ENCODE assay signal across 31 cellular contexts in genomic region chr13:44860427-44860826, GRCh38.
"Had no signal": no experiment of that assay in that cellular context is flagged by ENCODE, and none has a peak within 500 bp of the region (broad histone marks: within the 10 kb centered on the region; RNA-seq: fewer than 3 reads in every experiment).

No MANE protein-coding gene starts in this region.

- H3K36me3 ChIP-seq: brain microvascular endothelial cell, esophagus squamous epithelium, gastroesophageal sphincter, WERI-Rb-1 had no signal

- H3K36me3 Mint-ChIP-seq: activated naive CD8-positive, alpha-beta T cell had no signal

- ATAC-seq: activated CD4-positive, CD25-positive, alpha-beta regulatory T cell treated with anti-CD3 and anti-CD28 coated beads, Interleukin-2, amount 50 U/mL, for 24 hours; activated CD8-positive, alpha-beta T cell treated with anti-CD3 and anti-CD28 coated beads for 36 hours; activated T-cell treated with anti-CD3 and anti-CD28 coated beads, Interleukin-2, amount 50 U/mL, for 4 hours; activated T-helper 17 cell treated with anti-CD3 and anti-CD28 coated beads, Interleukin-2, amount 50 U/mL, for 72 hours; gastroesophageal sphincter; T-helper 17 cell had no signal

- H3K4me3 Mint-ChIP-seq: activated B cell treated with CpG ODN at 0.5 μM for 24 hours; activated CD8-positive, alpha-beta T cell treated with anti-CD3 and anti-CD28 coated beads for 36 hours; activated naive CD8-positive, alpha-beta T cell; activated T-cell treated with anti-CD3 and anti-CD28 coated beads, Interleukin-2, amount 50 U/mL, for 4 hours; activated T-helper 17 cell treated with anti-CD3 and anti-CD28 coated beads, Interleukin-2, amount 50 U/mL, for 72 hours; central memory CD8-positive, alpha-beta T cell; dendritic cell treated with granulocyte-macrophage colony-stimulating factor and Interleukin-4, amounts not matched to agents 40 ng/mL and 50 ng/mL, for 4 days; endodermal cell; T-helper 17 cell; T-helper 2 cell treated with Interferon-gamma antibody and Interleukin-4, amounts not matched to agents 5 μg/mL and 100 μg/mL, for 36 hours had no signal

- H3K4me3 ChIP-seq: coronary artery, dorsolateral prefrontal cortex, esophagus squamous epithelium, gastroesophageal sphincter had no signal

- H3K27me3 ChIP-seq: brain microvascular endothelial cell, dorsolateral prefrontal cortex, esophagus squamous epithelium, gastroesophageal sphincter had no signal

- H3K9me3 ChIP-seq: esophagus squamous epithelium, gastroesophageal sphincter had no signal

- H3K9me3 Mint-ChIP-seq: activated B cell treated with CpG ODN at 0.5 μM for 24 hours; activated CD8-positive, alpha-beta T cell treated with anti-CD3 and anti-CD28 coated beads for 36 hours; activated T-cell treated with anti-CD3 and anti-CD28 coated beads, Interleukin-2, amount 50 U/mL, for 4 hours; activated T-helper 17 cell treated with anti-CD3 and anti-CD28 coated beads, Interleukin-2, amount 50 U/mL, for 72 hours; central memory CD8-positive, alpha-beta T cell; dendritic cell treated with granulocyte-macrophage colony-stimulating factor and Interleukin-4, amounts not matched to agents 40 ng/mL and 50 ng/mL, for 4 days; endodermal cell; T-helper 2 cell treated with Interferon-gamma antibody and Interleukin-4, amounts not matched to agents 5 μg/mL and 100 μg/mL, for 36 hours had no signal

- H3K27ac ChIP-seq: brain microvascular endothelial cell, coronary artery, dorsolateral prefrontal cortex, gastroesophageal sphincter, WERI-Rb-1 had no signal

- H3K27ac Mint-ChIP-seq: activated B cell treated with CpG ODN at 0.5 μM for 24 hours; activated CD8-positive, alpha-beta T cell treated with anti-CD3 and anti-CD28 coated beads for 36 hours; activated naive CD8-positive, alpha-beta T cell; activated T-helper 17 cell treated with anti-CD3 and anti-CD28 coated beads, Interleukin-2, amount 50 U/mL, for 72 hours; dendritic cell treated with granulocyte-macrophage colony-stimulating factor and Interleukin-4, amounts not matched to agents 40 ng/mL and 50 ng/mL, for 4 days; endodermal cell; T-helper 17 cell; T-helper 2 cell treated with Interferon-gamma antibody and Interleukin-4, amounts not matched to agents 5 μg/mL and 100 μg/mL, for 36 hours had no signal

- H3K4me1 Mint-ChIP-seq: activated B cell treated with CpG ODN at 0.5 μM for 24 hours; activated T-helper 17 cell treated with anti-CD3 and anti-CD28 coated beads, Interleukin-2, amount 50 U/mL, for 72 hours; central memory CD8-positive, alpha-beta T cell; T-helper 17 cell had no signal

- DNase-seq: activated B cell treated with CpG ODN at 0.5 μM for 24 hours; activated CD4-positive, alpha-beta T cell treated with anti-CD3 and anti-CD28 coated beads for 48 hours; activated CD4-positive, alpha-beta T cell treated with anti-CD3 and anti-CD28 coated beads, Interleukin-2, amount 50 U/mL, for 1 hour; activated CD4-positive, alpha-beta T cell treated with anti-CD3 and anti-CD28 coated beads, Interleukin-2, amount 50 U/mL, for 48 hours; activated CD8-positive, alpha-beta memory T cell treated with anti-CD3 and anti-CD28 coated beads for 24 hours; activated CD8-positive, alpha-beta T cell treated with anti-CD3 and anti-CD28 coated beads for 36 hours; activated effector memory CD4-positive, alpha-beta T cell treated with Interleukin-2 at 50 U/mL for 16 hours; activated gamma-delta T cell treated with Interleukin-2 at 50 U/mL for 16 hours; activated naive CD4-positive, alpha-beta T cell treated with anti-CD3 and anti-CD28 coated beads, Interleukin-2, amount 50 U/mL, for 16 hours; activated naive CD4-positive, alpha-beta T cell treated with Interleukin-2 at 50 U/mL for 16 hours; activated T-cell treated with anti-CD3 and anti-CD28 coated beads, Interleukin-2, amount 50 U/mL, for 4 hours; amniotic stem cell; anterior cingulate cortex; brain microvascular endothelial cell; dorsolateral prefrontal cortex; effector memory CD4-positive, alpha-beta T cell; endodermal cell; erythroblast; esophagus squamous epithelium; foreskin melanocyte; T-helper 1 cell; T-helper 17 cell; WERI-Rb-1 had no signal
